Comparison of ENCODE assay signal across 24 cellular contexts in genomic region chr5:64930672-64931318, GRCh38.
"Had no signal": no experiment of that assay in that cellular context is flagged by ENCODE, and none has a peak within 500 bp of the region (broad histone marks: within the 10 kb centered on the region; RNA-seq: fewer than 3 reads in every experiment).

No MANE protein-coding gene starts in this region.

- H3K27ac ChIP-seq: ascending aorta, cardiac muscle cell, KMS-11, PC-9, RWPE1 had no signal

- H3K4me3 ChIP-seq: ascending aorta, cardiac muscle cell, PC-9 had no signal

- H3K9ac ChIP-seq: KMS-11 had no signal

- H3K27me3 ChIP-seq: ascending aorta, cardiac muscle cell had no signal

- DNase-seq: activated CD4-positive, alpha-beta T cell treated with anti-CD3 and anti-CD28 coated beads, Interleukin-2, amount 10 ng/mL, durations not matched to agents 24 days and 14 days; activated CD4-positive, alpha-beta T cell treated with anti-CD3 and anti-CD28 coated beads, Interleukin-2, amount 50 U/mL, for 4 hours; activated CD8-positive, alpha-beta T cell treated with anti-CD3 and anti-CD28 coated beads for 36 hours; activated effector memory CD4-positive, alpha-beta T cell treated with anti-CD3 and anti-CD28 coated beads, Interleukin-2, amount 50 U/mL, for 16 hours; activated naive CD4-positive, alpha-beta T cell; activated naive CD4-positive, alpha-beta T cell treated with anti-CD3 and anti-CD28 coated beads, Interleukin-2, amount 50 U/mL, for 16 hours; activated naive CD8-positive, alpha-beta T cell treated with anti-CD3 and anti-CD28 coated beads for 36 hours; activated T-cell treated with anti-CD3 and anti-CD28 coated beads, Interleukin-2, amount 50 U/mL, for 1 hour; activated T-cell treated with anti-CD3 and anti-CD28 coated beads, Interleukin-2, amount 50 U/mL, for 72 hours; amygdala; NCI-H1092 treated with DMSO at 0.1 percent for 48 hours; NCI-H1417; NCI-H187 treated with DMSO at 0.1 percent for 48 hours; NCI-H2081; NCI-H345; NCI-H526 treated with DMSO at 0.1 percent for 48 hours; PC-9; SIG-M5 had no signal

- H2AFZ ChIP-seq: PC-9 had no signal

- ATAC-seq: activated CD8-positive, alpha-beta T cell treated with anti-CD3 and anti-CD28 coated beads for 36 hours; activated T-cell treated with anti-CD3 and anti-CD28 coated beads, Interleukin-2, amount 50 U/mL, for 72 hours; activated T-helper 17 cell treated with anti-CD3 and anti-CD28 coated beads, Interleukin-2, amount 50 U/mL, for 72 hours; Right ventricle myocardium inferior had no signal

- H3K4me2 ChIP-seq: KMS-11, PC-9 had no signal

- H3K36me3 ChIP-seq: cardiac muscle cell had no signal

- H3K4me1 ChIP-seq: ascending aorta had no signal
